Comparison of ENCODE assay signal across 1 cellular context in genomic region chr11:47383106-47383505, GRCh38.
TF ChIP-seq lines count a peak whose summit lies in the region.

No MANE protein-coding gene starts in this region.

TF ChIP-seq in HepG2, 621 proteins besides CTCF, POLR2A, EP300 and RAD21:
- TF ChIP-seq TBP (CRISPR knock-in tag; IDR thresholded peaks at IDR 0.05) (no peak), LCORL (IDR thresholded peaks at IDR 0.05) (no peak), LCORL (CRISPR knock-in tag; IDR thresholded peaks at IDR 0.05) (no peak), TSC22D2 (CRISPR knock-in tag; IDR thresholded peaks at IDR 0.05; ENCODE audit: borderline replicate concordance) (no peak), SOX6 (IDR thresholded peaks at IDR 0.05) (no peak), SOX6 (CRISPR knock-in tag; IDR thresholded peaks at IDR 0.05) (no peak), SMAD9 (CRISPR knock-in tag; IDR thresholded peaks at IDR 0.05) (no peak), HMGA1 (CRISPR knock-in tag; conservative IDR thresholded peaks at IDR 0.05) (no peak), THAP11 (CRISPR knock-in tag; IDR thresholded peaks at IDR 0.05) (no peak), PATZ1 (CRISPR knock-in tag; IDR thresholded peaks at IDR 0.05) (no peak), MAFF (IDR thresholded peaks at IDR 0.05; ENCODE audit: low read depth, low read length) (no peak), JDP2 (CRISPR knock-in tag; IDR thresholded peaks at IDR 0.05; ENCODE audit: borderline replicate concordance) (no peak), PHF8 (CRISPR knock-in tag; IDR thresholded peaks at IDR 0.05) (no peak), PCBP2 (optimal IDR thresholded peaks at IDR 0.05; ENCODE audit: low read depth, low read length, poor library complexity, severe bottlenecking) (no peak), ZNF280B (CRISPR knock-in tag; IDR thresholded peaks at IDR 0.05; ENCODE audit: borderline replicate concordance) (no peak), YY1 (IDR thresholded peaks at IDR 0.05; ENCODE audit: insufficient read depth, insufficient replicate concordance, low read depth, low read length) (no peak)
- TF ChIP-seq, protein P1, sequence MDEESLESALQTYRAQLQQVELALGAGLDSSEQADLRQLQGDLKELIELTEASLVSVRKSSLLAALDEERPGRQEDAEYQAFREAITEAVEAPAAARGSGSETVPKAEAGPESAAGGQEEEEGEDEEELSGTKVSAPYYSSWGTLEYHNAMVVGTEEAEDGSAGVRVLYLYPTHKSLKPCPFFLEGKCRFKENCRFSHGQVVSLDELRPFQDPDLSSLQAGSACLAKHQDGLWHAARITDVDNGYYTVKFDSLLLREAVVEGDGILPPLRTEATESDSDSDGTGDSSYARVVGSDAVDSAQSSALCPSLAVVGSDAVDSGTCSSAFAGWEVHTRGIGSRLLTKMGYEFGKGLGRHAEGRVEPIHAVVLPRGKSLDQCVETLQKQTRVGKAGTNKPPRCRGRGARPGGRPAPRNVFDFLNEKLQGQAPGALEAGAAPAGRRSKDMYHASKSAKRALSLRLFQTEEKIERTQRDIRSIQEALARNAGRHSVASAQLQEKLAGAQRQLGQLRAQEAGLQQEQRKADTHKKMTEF (CRISPR knock-in tag; IDR thresholded peaks at IDR 0.05), result no peak
- TF ChIP-seq, protein P2, sequence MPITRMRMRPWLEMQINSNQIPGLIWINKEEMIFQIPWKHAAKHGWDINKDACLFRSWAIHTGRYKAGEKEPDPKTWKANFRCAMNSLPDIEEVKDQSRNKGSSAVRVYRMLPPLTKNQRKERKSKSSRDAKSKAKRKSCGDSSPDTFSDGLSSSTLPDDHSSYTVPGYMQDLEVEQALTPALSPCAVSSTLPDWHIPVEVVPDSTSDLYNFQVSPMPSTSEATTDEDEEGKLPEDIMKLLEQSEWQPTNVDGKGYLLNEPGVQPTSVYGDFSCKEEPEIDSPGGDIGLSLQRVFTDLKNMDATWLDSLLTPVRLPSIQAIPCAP (CRISPR knock-in tag; IDR thresholded peaks at IDR 0.05; ENCODE audit: low read depth), result no peak
- TF ChIP-seq, protein P3, sequence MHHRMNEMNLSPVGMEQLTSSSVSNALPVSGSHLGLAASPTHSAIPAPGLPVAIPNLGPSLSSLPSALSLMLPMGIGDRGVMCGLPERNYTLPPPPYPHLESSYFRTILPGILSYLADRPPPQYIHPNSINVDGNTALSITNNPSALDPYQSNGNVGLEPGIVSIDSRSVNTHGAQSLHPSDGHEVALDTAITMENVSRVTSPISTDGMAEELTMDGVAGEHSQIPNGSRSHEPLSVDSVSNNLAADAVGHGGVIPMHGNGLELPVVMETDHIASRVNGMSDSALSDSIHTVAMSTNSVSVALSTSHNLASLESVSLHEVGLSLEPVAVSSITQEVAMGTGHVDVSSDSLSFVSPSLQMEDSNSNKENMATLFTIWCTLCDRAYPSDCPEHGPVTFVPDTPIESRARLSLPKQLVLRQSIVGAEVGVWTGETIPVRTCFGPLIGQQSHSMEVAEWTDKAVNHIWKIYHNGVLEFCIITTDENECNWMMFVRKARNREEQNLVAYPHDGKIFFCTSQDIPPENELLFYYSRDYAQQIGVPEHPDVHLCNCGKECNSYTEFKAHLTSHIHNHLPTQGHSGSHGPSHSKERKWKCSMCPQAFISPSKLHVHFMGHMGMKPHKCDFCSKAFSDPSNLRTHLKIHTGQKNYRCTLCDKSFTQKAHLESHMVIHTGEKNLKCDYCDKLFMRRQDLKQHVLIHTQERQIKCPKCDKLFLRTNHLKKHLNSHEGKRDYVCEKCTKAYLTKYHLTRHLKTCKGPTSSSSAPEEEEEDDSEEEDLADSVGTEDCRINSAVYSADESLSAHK (CRISPR knock-in tag; IDR thresholded peaks at IDR 0.05; ENCODE audit: borderline replicate concordance), result no peak
